In genomic region chr5:142826741-142827492, GRCh38 we compare ENCODE assay signal across 9 cellular contexts. TPM values are rescaled to one million over a fixed set of nuclear protein-coding genes. Genes with fewer than 3 reads are reported as not detected.
DNase-seq lines count a peak whose midpoint lies in the region; ATAC-seq and TF ChIP-seq lines count a peak whose summit lies in the region.
"Had no signal": no experiment of that assay in that cellular context is flagged by ENCODE, and none has a peak within 500 bp of the region (broad histone marks: within the 10 kb centered on the region; RNA-seq: fewer than 3 reads in every experiment).

No MANE protein-coding gene starts in this region.

- peak; percentile 95 for DNase-seq in Daoy (ENCODE audit: low read depth)
- no peak for DNase-seq in left lung
- DNase-seq in HAP-1 (ENCODE audit: low spot score in 2 of 2), result no peak
- no peak for DNase-seq in amygdala (lab: John Stamatoyannopoulos, UW)
- no peak for DNase-seq in globus pallidus (ENCODE audit: low spot score)
- DNase-seq in iPS-NIHi7 (ENCODE audit: extremely low spot score), result no peak

- no peaks in the 10 kb centered on the region for H3K27me3 ChIP-seq in left lung
- H3K27me3 ChIP-seq in HAP-1 (ENCODE audit: low read depth), result no peaks in the 10 kb centered on the region
- H3K27me3 ChIP-seq: cardiac muscle cell had no signal

- intact Hi-C loops in left lung (cut with DNase I), result no loop called here

- H3K27ac Mint-ChIP-seq in activated T-helper 17 cell treated with anti-CD3 and anti-CD28 coated beads, Interleukin-2, amount 50 U/mL, for 72 hours, result peak overlapping the region; percentile 91

- H3K4me1 Mint-ChIP-seq in activated T-helper 17 cell treated with anti-CD3 and anti-CD28 coated beads, Interleukin-2, amount 50 U/mL, for 72 hours, result peaks cover 48% of the 10 kb centered on the region

- no peak for TF ChIP-seq CTCF in left lung (IDR thresholded peaks at IDR 0.05)

- H3K27ac ChIP-seq in left lung, result peak overlapping the region in 1 of 2 donors; percentile 73
- H3K27ac ChIP-seq: cardiac muscle cell had no signal

- ATAC-seq in HG03469 (IDR thresholded peaks at IDR 0.05; ENCODE audit: unreplicated experiment) (peak; percentile 33), left lung (peak; percentile 50)
- ATAC-seq in activated T-helper 17 cell treated with anti-CD3 and anti-CD28 coated beads, Interleukin-2, amount 50 U/mL, for 72 hours (replicated peaks), result peak; percentile 82

- peak overlapping the region; percentile 57 for H3K4me3 Mint-ChIP-seq in activated T-helper 17 cell treated with anti-CD3 and anti-CD28 coated beads, Interleukin-2, amount 50 U/mL, for 72 hours

- peaks cover 5% of the 10 kb centered on the region for H3K36me3 Mint-ChIP-seq in activated T-helper 17 cell treated with anti-CD3 and anti-CD28 coated beads, Interleukin-2, amount 50 U/mL, for 72 hours (ENCODE audit: low read depth)

- H3K4me1 ChIP-seq in left lung, result peaks cover 20 to 83% of the 10 kb centered on the region in 2 donors
- H3K4me1 ChIP-seq in HAP-1, result no peaks in the 10 kb centered on the region

- in situ Hi-C loops in HAP-1 (cut with MboI; ENCODE audit: low sequenced_read_pairs), result no loop called here

- H3K27me3 Mint-ChIP-seq in activated T-helper 17 cell treated with anti-CD3 and anti-CD28 coated beads, Interleukin-2, amount 50 U/mL, for 72 hours, result no peaks in the 10 kb centered on the region

- H3K9me3 Mint-ChIP-seq in activated T-helper 17 cell treated with anti-CD3 and anti-CD28 coated beads, Interleukin-2, amount 50 U/mL, for 72 hours, result no peaks in the 10 kb centered on the region

- no peaks in the 10 kb centered on the region for H3K36me3 ChIP-seq in left lung
- H3K36me3 ChIP-seq in HAP-1 (replicated peaks), result no peaks in the 10 kb centered on the region
- H3K36me3 ChIP-seq: cardiac muscle cell had no signal

- H3K9me3 ChIP-seq in left lung (no peaks in the 10 kb centered on the region), HAP-1 (no peaks in the 10 kb centered on the region)

- H3K4me3 ChIP-seq in left lung (no peak overlapping the region), HAP-1 (no peak overlapping the region)
- H3K4me3 ChIP-seq: cardiac muscle cell had no signal

RNA-seq across cellular contexts. Expression of gene ARHGAP26, which starts 56.7 kb away (rescaled TPM):
- 5.8 and 7.7 TPM in 2 replicates for total RNA-seq in Daoy (2014; rRNA removed; shearing (Covaris generic))
- 10 to 100 TPM in 1 of 2 donors, 1 to 10 TPM in 1; 7.8 to 12.0 TPM for total RNA-seq in activated T-helper 17 cell treated with anti-CD3 and anti-CD28 coated beads, Interleukin-2, amount 50 U/mL, for 72 hours
- 10 to 100 TPM; 25.6 to 61.9 TPM for total RNA-seq in left lung
